Comparison of ENCODE assay signal across 19 cellular contexts in the genomic region with DNA sequence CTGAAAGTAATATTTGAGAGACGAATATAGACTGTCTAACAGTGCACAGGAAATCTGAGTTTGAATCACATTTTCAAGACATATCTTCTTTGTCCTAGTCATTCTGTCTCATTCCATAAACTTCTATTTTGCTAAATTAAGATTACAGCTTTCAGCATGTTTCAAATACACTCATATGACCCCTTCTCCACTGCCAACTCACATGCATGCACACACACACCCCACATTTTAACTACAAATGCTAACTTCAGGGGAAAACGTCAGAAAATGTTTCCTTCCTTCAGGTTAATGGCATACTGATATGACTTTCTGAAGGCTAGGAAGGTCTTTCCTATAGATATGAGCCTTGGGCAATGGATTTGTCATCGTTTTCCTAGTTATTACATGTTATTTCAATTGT.
DNase-seq lines count a peak whose midpoint lies in the region; ATAC-seq and TF ChIP-seq lines count a peak whose summit lies in the region.
"Had no signal": no experiment of that assay in that cellular context is flagged by ENCODE, and none has a peak within 500 bp of the region (broad histone marks: within the 10 kb centered on the region; RNA-seq: fewer than 3 reads in every experiment).

No MANE protein-coding gene starts in this region.

- no peak overlapping the region for H3K23ac ChIP-seq in mesenchymal stem cell (ENCODE audit: low read length in 2 of 2)

- H3K9me3 ChIP-seq in GM23248 (ENCODE audit: low read depth) (no peaks in the 10 kb centered on the region), RWPE2 (ENCODE audit: severe bottlenecking) (no peaks in the 10 kb centered on the region), mesenchymal stem cell (ENCODE audit: control insufficient read depth, low read length) (no peaks in the 10 kb centered on the region)
- H3K9me3 ChIP-seq: BLaER1 had no signal

- H3K4me2 ChIP-seq in GM23248 (ENCODE audit: unreplicated experiment) (peak overlapping the region; percentile 46), mesenchymal stem cell (ENCODE audit: low read length, poor library complexity, severe bottlenecking) (no peak overlapping the region)
- H3K4me2 ChIP-seq: BLaER1, GM23338 had no signal

- no peak overlapping the region for H2BK120ac ChIP-seq in mesenchymal stem cell (ENCODE audit: low read depth, low read length)

- H2BK12ac ChIP-seq in mesenchymal stem cell (ENCODE audit: low read length in 2 of 2), result no peak overlapping the region

- H3K9me2 ChIP-seq in GM23248 (ENCODE audit: insufficient read depth), result no peaks in the 10 kb centered on the region

- no peaks in the 10 kb centered on the region for H3K79me1 ChIP-seq in mesenchymal stem cell (replicated peaks; ENCODE audit: low read length, poor library complexity, severe bottlenecking)

- peaks cover 36% of the 10 kb centered on the region for H3K4me1 ChIP-seq in GM23248 (ENCODE audit: insufficient read depth)
- H3K4me1 ChIP-seq in RWPE2 (ENCODE audit: insufficient read depth, poor library complexity, severe bottlenecking), result peaks cover 7% of the 10 kb centered on the region
- H3K4me1 ChIP-seq in mesenchymal stem cell (ENCODE audit: control insufficient read depth, insufficient read depth, low read depth, low read length), result no peaks in the 10 kb centered on the region
- H3K4me1 ChIP-seq: BLaER1 had no signal

- H2AK5ac ChIP-seq in mesenchymal stem cell (ENCODE audit: low read length, severe bottlenecking), result no peak overlapping the region

- ATAC-seq in RWPE2 (ENCODE audit: low read depth) (no peak), HG03460 (IDR thresholded peaks at IDR 0.05; ENCODE audit: unreplicated experiment) (no peak)
- ATAC-seq: GM12878, GM23338, HCT116 had no signal

- H3K27me3 ChIP-seq in GM23248 (replicated peaks; ENCODE audit: insufficient read depth) (no peaks in the 10 kb centered on the region), RWPE2 (ENCODE audit: insufficient read depth, poor library complexity, severe bottlenecking) (no peaks in the 10 kb centered on the region), mesenchymal stem cell (ENCODE audit: control insufficient read depth in 1 of 2, insufficient read depth in 1 of 2, low read length in 2 of 2) (no peaks in the 10 kb centered on the region)
- H3K27me3 ChIP-seq: BLaER1 had no signal

- H3K9ac ChIP-seq in GM23248, result no peak overlapping the region
- H3K9ac ChIP-seq in mesenchymal stem cell (ENCODE audit: low read length), result peak overlapping the region; percentile 41
- H3K9ac ChIP-seq: BLaER1 had no signal

- H3K36me3 ChIP-seq in GM23248 (ENCODE audit: low read depth) (no peaks in the 10 kb centered on the region), RWPE2 (ENCODE audit: low read depth) (no peaks in the 10 kb centered on the region), mesenchymal stem cell (ENCODE audit: control insufficient read depth in 1 of 2, insufficient read depth in 2 of 2, low read depth in 1 of 2, low read length in 2 of 2) (no peaks in the 10 kb centered on the region)
- H3K36me3 ChIP-seq: BLaER1 had no signal

- no peak overlapping the region for H3K18ac ChIP-seq in mesenchymal stem cell (ENCODE audit: low read depth in 1 of 2, low read length in 2 of 2)

- H3F3A ChIP-seq in GM23248 (ENCODE audit: insufficient read depth), result peaks cover 28% of the 10 kb centered on the region

- H3K4me3 ChIP-seq in GM23248 (no peak overlapping the region), RWPE2 (ENCODE audit: severe bottlenecking) (no peak overlapping the region), epithelial cell of esophagus (ENCODE audit: low read length) (no peak overlapping the region), mesenchymal stem cell (ENCODE audit: insufficient read depth in 1 of 2, low read depth in 1 of 2, low read length in 2 of 2) (no peak overlapping the region), coronary artery (no peak overlapping the region)
- H3K4me3 ChIP-seq: BLaER1, GM12878, GM23338 had no signal

- 7 to 9% methylated on average over 3 of the region's 3 CpGs for WGBS in GM23248 (ENCODE audit: low coverage in 1 of 2, low lambda C conversion rate in 2 of 2, missing lambda C conversion rate in 2 of 2), 2 experiments
- WGBS in mesenchymal stem cell, result 100% methylated on average over 1 of the region's 3 CpGs

- peak overlapping the region; percentile 51 for H3K27ac ChIP-seq in GM23248
- H3K27ac ChIP-seq in RWPE2 (ENCODE audit: poor library complexity, severe bottlenecking), result peak overlapping the region; percentile 48
- no peak overlapping the region for H3K27ac ChIP-seq in mesenchymal stem cell (ENCODE audit: low read length, poor library complexity, severe bottlenecking)
- H3K27ac ChIP-seq in coronary artery, result no peak overlapping the region
- H3K27ac ChIP-seq: 22Rv1, BLaER1 had no signal

- H2BK5ac ChIP-seq in mesenchymal stem cell (ENCODE audit: low read depth, low read length, poor library complexity, severe bottlenecking), result no peak overlapping the region

- H2AFZ ChIP-seq in GM23248, result no peak overlapping the region
- H2AFZ ChIP-seq in mesenchymal stem cell (ENCODE audit: low read depth, low read length), result no peak overlapping the region
- H2AFZ ChIP-seq: GM23338 had no signal

- no peak overlapping the region for H3K4ac ChIP-seq in mesenchymal stem cell (ENCODE audit: low read depth in 1 of 2, low read length in 2 of 2)

- in situ Hi-C loops in GM23248 (cut with MboI), result no loop called here

- H2BK15ac ChIP-seq in mesenchymal stem cell (ENCODE audit: low read depth, poor library complexity, severe bottlenecking), result no peak overlapping the region

- no peak overlapping the region for H3K14ac ChIP-seq in mesenchymal stem cell (ENCODE audit: low read length in 2 of 2)

- no peak overlapping the region for H4K91ac ChIP-seq in mesenchymal stem cell (ENCODE audit: low read length)

- peak; percentile 30 for DNase-seq in GM23248
- DNase-seq in RWPE2 (ENCODE audit: low spot score), result no peak
- peak; percentile 8 for DNase-seq in epithelial cell of esophagus (ENCODE audit: low read depth)
- no peak for DNase-seq in mesenchymal stem cell
- no peak for DNase-seq in coronary artery (ENCODE audit: low spot score)
- no peak for DNase-seq in C1 segment of cervical spinal cord (lab: John Stamatoyannopoulos, UW)
- DNase-seq in T1000 (lab: John Stamatoyannopoulos, UW), result no peak
- DNase-seq: CD4-positive, alpha-beta T cell; CD8-positive, alpha-beta memory T cell; DMS 273 treated with DMSO at 0.1 percent for 48 hours; DMS79; GDM1; H9 had no signal

- TF ChIP-seq CTCF in RWPE2 (IDR thresholded peaks at IDR 0.05; ENCODE audit: poor library complexity, severe bottlenecking) (no peak), epithelial cell of esophagus (IDR thresholded peaks at IDR 0.05; ENCODE audit: insufficient read depth, low read depth, low read length, missing control alignments) (no peak), coronary artery (IDR thresholded peaks at IDR 0.05) (no peak)

- no peaks in the 10 kb centered on the region for H4K20me1 ChIP-seq in GM23248 (ENCODE audit: insufficient read depth)
- H4K20me1 ChIP-seq: BLaER1 had no signal

- H4K8ac ChIP-seq in mesenchymal stem cell (ENCODE audit: low read length), result no peak overlapping the region

- H3K79me2 ChIP-seq in GM23248 (ENCODE audit: insufficient read depth), result no peaks in the 10 kb centered on the region

Comparison
In these comparisons a context has a peak if more than half of its experiments do, and no peak if none do; other contexts are left out.
1. DNase-seq: peak in GM23248 (single experiment) and epithelial cell of esophagus (single experiment); none in RWPE2 (single experiment), mesenchymal stem cell (single experiment), coronary artery (single experiment), C1 segment of cervical spinal cord (0 of 14) and T1000 (single experiment).
2. H3K27ac ChIP-seq: peak in GM23248 (single experiment) and RWPE2 (single experiment); none in mesenchymal stem cell (single experiment) and coronary artery (0 of 2).